19 cellular contexts compared by ENCODE assay signal in genomic region chr15:75185271-75186029, GRCh38.
"Had no signal": no experiment of that assay in that cellular context is flagged by ENCODE, and none has a peak within 500 bp of the region (broad histone marks: within the 10 kb centered on the region; RNA-seq: fewer than 3 reads in every experiment).

No MANE protein-coding gene starts in this region.

- H3K27ac Mint-ChIP-seq: activated CD4-positive, alpha-beta T cell treated with anti-CD3 and anti-CD28 coated beads for 36 hours; activated naive CD4-positive, alpha-beta T cell treated with anti-CD3 and anti-CD28 coated beads, Interleukin-2, amount 50 U/mL, for 72 hours; activated T-helper 1 cell treated with anti-CD3 and anti-CD28 coated beads, Interleukin-12 subunit alpha, Interleukin-12 subunit beta, Interleukin-2, Interleukin-4 antibody, amounts not matched to agents 30 ng/mL and 10 ng/mL and 1 ng/mL, durations not matched to agents 14 hours and 24 hours and 36 hours; naive B cell had no signal

- H3K36me3 Mint-ChIP-seq: activated naive CD4-positive, alpha-beta T cell treated with anti-CD3 and anti-CD28 coated beads, Interleukin-2, amount 50 U/mL, for 72 hours; naive B cell had no signal

- H3K9me3 ChIP-seq: adrenal gland, breast epithelium, mucosa of descending colon, ovary, testis, upper lobe of left lung had no signal

- H3K27me3 ChIP-seq: adrenal gland, breast epithelium, ovary, testis, upper lobe of left lung had no signal

- ATAC-seq: activated CD4-positive, alpha-beta T cell treated with anti-CD3 and anti-CD28 coated beads for 36 hours; activated naive CD4-positive, alpha-beta T cell treated with anti-CD3 and anti-CD28 coated beads, Interleukin-2, amount 50 U/mL, for 72 hours; mucosa of descending colon; sciatic nerve had no signal

- H3K4me1 Mint-ChIP-seq: activated CD4-positive, alpha-beta T cell treated with anti-CD3 and anti-CD28 coated beads for 36 hours had no signal

- DNase-seq: activated CD4-positive, alpha-beta T cell treated with anti-CD3 and anti-CD28 coated beads for 36 hours; activated CD4-positive, alpha-beta T cell treated with anti-CD3 and anti-CD28 coated beads, Interleukin-2, amount 50 U/mL, for 48 hours; activated gamma-delta T cell treated with Interleukin-2 at 50 U/mL for 16 hours; effector CD4-positive, alpha-beta T cell; mesenchymal stem cell; mucosa of descending colon; naive B cell; stimulated activated CD4-positive, alpha-beta T cell treated with anti-CD3 and anti-CD28 coated beads, Interleukin-4, amount 100 ng/mL, for 1 hour; testis; upper lobe of left lung had no signal

- H3K9me3 Mint-ChIP-seq: activated naive CD4-positive, alpha-beta T cell treated with anti-CD3 and anti-CD28 coated beads, Interleukin-2, amount 50 U/mL, for 72 hours; activated T-helper 1 cell treated with anti-CD3 and anti-CD28 coated beads, Interleukin-12 subunit alpha, Interleukin-12 subunit beta, Interleukin-2, Interleukin-4 antibody, amounts not matched to agents 30 ng/mL and 10 ng/mL and 1 ng/mL, durations not matched to agents 14 hours and 24 hours and 36 hours; neural crest cell had no signal

- H3K36me3 ChIP-seq: adrenal gland, breast epithelium, ovary, upper lobe of left lung had no signal

- H3K4me3 Mint-ChIP-seq: activated CD4-positive, alpha-beta T cell treated with anti-CD3 and anti-CD28 coated beads for 36 hours; activated T-helper 1 cell treated with anti-CD3 and anti-CD28 coated beads, Interleukin-12 subunit alpha, Interleukin-12 subunit beta, Interleukin-2, Interleukin-4 antibody, amounts not matched to agents 30 ng/mL and 10 ng/mL and 1 ng/mL, durations not matched to agents 14 hours and 24 hours and 36 hours; naive B cell; neural crest cell had no signal

- H3K27ac ChIP-seq: adrenal gland, breast epithelium, ovary, testis, upper lobe of left lung, VCaP had no signal

- H3K4me3 ChIP-seq: adrenal gland, breast epithelium, mucosa of descending colon, ovary, smooth muscle cell, testis, upper lobe of left lung had no signal
